Comparison of ENCODE assay signal across 15 cellular contexts in genomic region chr5:131221888-131222287, GRCh38. TPM values are rescaled to one million over a fixed set of nuclear protein-coding genes. Genes with fewer than 3 reads are reported as not detected.
DNase-seq lines count a peak whose midpoint lies in the region; ATAC-seq and TF ChIP-seq lines count a peak whose summit lies in the region.
"Had no signal": no experiment of that assay in that cellular context is flagged by ENCODE, and none has a peak within 500 bp of the region (broad histone marks: within the 10 kb centered on the region; RNA-seq: fewer than 3 reads in every experiment).

No MANE protein-coding gene starts in this region.

- TF ChIP-seq CTCF in HCT116 (IDR thresholded peaks at IDR 0.05 in 2 of 3, conservative IDR thresholded peaks at IDR 0.05 in 1 of 3; ENCODE audit: borderline replicate concordance in 1 of 3, insufficient read depth in 1 of 3, low read depth in 2 of 3, low read length in 2 of 3) (no peak), SK-N-SH (IDR thresholded peaks at IDR 0.05) (no peak), fibroblast of pulmonary artery (IDR thresholded peaks at IDR 0.05; ENCODE audit: low read length, missing control alignments) (no peak)

- no peaks in the 10 kb centered on the region for H3K9me3 Mint-ChIP-seq in T-cell
- H3K9me3 Mint-ChIP-seq: activated T-cell treated with anti-CD3 and anti-CD28 coated beads, Interleukin-2, amount 50 U/mL, for 72 hours; T-helper 1 cell treated with Interleukin-12 subunit alpha and Interleukin-12 subunit beta and Interleukin-4 antibody, amounts not matched to agents 30 μg/mL and 1 μg/mL, for 36 hours had no signal

- H3K79me2 ChIP-seq in HCT116 (ENCODE audit: insufficient read depth, low read length) (no peaks in the 10 kb centered on the region), SK-N-SH (ENCODE audit: insufficient read depth) (no peaks in the 10 kb centered on the region)

- peaks cover 10 to 28% (median 20%) of the 10 kb centered on the region in 3 donors for H3K4me1 Mint-ChIP-seq in T-cell

- DNase-seq in ACHN (peak; percentile 2), HCT116 (ENCODE audit: low read depth, low spot score) (no peak), SK-N-SH (no peak), fibroblast of pulmonary artery (ENCODE audit: low read depth) (peak; percentile 29), T-cell (no peak)
- DNase-seq: activated T-cell treated with anti-CD3 and anti-CD28 coated beads, Interleukin-2, amount 50 U/mL, for 72 hours; DMS153; kidney; MG63; transverse colon had no signal

- H3K27ac ChIP-seq in HCT116 (ENCODE audit: low read depth, low read length) (no peak overlapping the region), SK-N-SH (ENCODE audit: low read depth in 2 of 2, low read length in 1 of 2) (peak overlapping the region in 1 of 2 experiments; percentile 19; a peak in 1 of 4 replicates)
- H3K27ac ChIP-seq: gastroesophageal sphincter, transverse colon had no signal

- BruUV-seq in HCT116 (replicated peaks; lab: Mats Ljungman, UMichigan) = no TSS peak

- CTCF ChIA-PET in HCT116 (lab: Charles Lee) = interaction anchor here (0.6 kb wide), 1 partner anchor 10 kb away, joined by 3 read pairs; no protein-coding TSS in a partner anchor
- CTCF ChIA-PET in SK-N-SH (lab: Yijun Ruan, JAX) = interaction anchor here (0.9 kb wide), 1 partner anchor 56 kb away, joined by 3 read pairs; the partner anchor contains the start of gene HINT1
- CTCF ChIA-PET in T-cell (lab: Charles Lee) = interaction anchor here (0.9 kb wide), 2 partner anchors 11 to 172 kb away, joined by 3 to 4 read pairs; no protein-coding TSS in a partner anchor

- TF ChIP-seq POLR2A in HCT116 (IDR thresholded peaks at IDR 0.05; ENCODE audit: borderline replicate concordance, extremely low read depth, insufficient read depth, insufficient read length) = no peak

- peaks cover 14% of the 10 kb centered on the region for H3F3A ChIP-seq in SK-N-SH (replicated peaks; ENCODE audit: insufficient read depth)

- no peak for TF ChIP-seq EP300 in SK-N-SH (IDR thresholded peaks at IDR 0.05; ENCODE audit: borderline replicate concordance in 1 of 2, low read depth in 1 of 2, low read length in 1 of 2)

- in situ Hi-C loops in ACHN (cut with HindIII; ENCODE audit: low pct_ligation_motif_present, low pct_unique_long_range_greater_than_20kb, low sequenced_read_pairs) = no loop called here

- no peaks in the 10 kb centered on the region for H3K9me3 ChIP-seq in HCT116 (ENCODE audit: control insufficient read depth in 1 of 2, insufficient read depth in 1 of 2, low read depth in 1 of 2, low read length in 2 of 2)
- H3K9me3 ChIP-seq in SK-N-SH = no peaks in the 10 kb centered on the region
- H3K9me3 ChIP-seq: gastroesophageal sphincter, MG63, transverse colon had no signal

- no peak overlapping the region for H3K4me3 Mint-ChIP-seq in T-cell
- H3K4me3 Mint-ChIP-seq: activated T-cell treated with anti-CD3 and anti-CD28 coated beads, Interleukin-2, amount 50 U/mL, for 72 hours; T-helper 1 cell treated with Interleukin-12 subunit alpha and Interleukin-12 subunit beta and Interleukin-4 antibody, amounts not matched to agents 30 μg/mL and 1 μg/mL, for 36 hours had no signal

- H3K4me3 ChIP-seq in HCT116 (replicated peaks in 1 of 2; ENCODE audit: low read depth in 1 of 2, low read length in 2 of 2) (no peak overlapping the region), SK-N-SH (ENCODE audit: low read depth in 2 of 2, low read length in 1 of 2) (no peak overlapping the region), fibroblast of pulmonary artery (replicated peaks; ENCODE audit: low read depth, low read length) (no peak overlapping the region)
- H3K4me3 ChIP-seq: gastroesophageal sphincter, MG63, transverse colon had no signal

- H4K20me1 ChIP-seq in HCT116 (ENCODE audit: insufficient read depth) (no peaks in the 10 kb centered on the region), SK-N-SH (ENCODE audit: insufficient read depth) (no peaks in the 10 kb centered on the region)

- H3K36me3 Mint-ChIP-seq in T-cell = peaks cover 5% of the 10 kb centered on the region

- H3K9ac ChIP-seq in HCT116 (ENCODE audit: low read length) (no peak overlapping the region), SK-N-SH (no peak overlapping the region)

- H3K4me1 ChIP-seq in HCT116 (ENCODE audit: control insufficient read depth in 1 of 2, insufficient read depth in 2 of 2, low read length in 2 of 2) (no peaks in the 10 kb centered on the region), SK-N-SH (ENCODE audit: control insufficient read depth in 1 of 2, insufficient read depth in 2 of 2, low read depth in 1 of 2, low read length in 1 of 2) (peaks cover 0 to 11% of the 10 kb centered on the region in 2 experiments; a peak in 2 of 4 replicates)

- H3K36me3 ChIP-seq in HCT116 (ENCODE audit: control insufficient read depth in 1 of 2, insufficient read depth in 2 of 2, low read length in 2 of 2) (no peaks in the 10 kb centered on the region), SK-N-SH (replicated peaks in 1 of 2; ENCODE audit: control insufficient read depth in 1 of 2, insufficient read depth in 2 of 2, low read length in 1 of 2) (no peaks in the 10 kb centered on the region)
- H3K36me3 ChIP-seq: gastroesophageal sphincter, MG63, transverse colon had no signal

- no peak overlapping the region for H2AFZ ChIP-seq in HCT116 (ENCODE audit: low read depth, low read length, poor library complexity, severe bottlenecking)
- H2AFZ ChIP-seq in SK-N-SH (ENCODE audit: low read depth) = peak overlapping the region; percentile 40; the same call in 1 of the 2 replicates

- H3K27ac Mint-ChIP-seq in T-cell = no peak overlapping the region
- H3K27ac Mint-ChIP-seq: activated T-cell treated with anti-CD3 and anti-CD28 coated beads, Interleukin-2, amount 50 U/mL, for 72 hours; T-helper 1 cell treated with Interleukin-12 subunit alpha and Interleukin-12 subunit beta and Interleukin-4 antibody, amounts not matched to agents 30 μg/mL and 1 μg/mL, for 36 hours had no signal

- POLR2A ChIA-PET in HCT116 (lab: Charles Lee) = no interaction called here
- POLR2A ChIA-PET in SK-N-SH (lab: Yijun Ruan, JAX) = no interaction called here
- POLR2A ChIA-PET in T-cell (lab: Charles Lee) = interaction anchor here (0.6 to 1.4 kb wide), 7 partner anchors 8 to 282 kb away, joined by 3 to 5 read pairs (median 3); no protein-coding TSS in a partner anchor

- ATAC-seq in HCT116 = no peak
- no peak for ATAC-seq in HG03442 (IDR thresholded peaks at IDR 0.05; ENCODE audit: unreplicated experiment)
- no peak for ATAC-seq in T-cell (replicated peaks in 1 of 4)
- ATAC-seq in HG02763 (IDR thresholded peaks at IDR 0.05; ENCODE audit: unreplicated experiment) = no peak
- no peak for ATAC-seq in GM19324 (IDR thresholded peaks at IDR 0.05; ENCODE audit: low FRiP score, unreplicated experiment)
- ATAC-seq: activated T-cell treated with anti-CD3 and anti-CD28 coated beads, Interleukin-2, amount 50 U/mL, for 72 hours; gastroesophageal sphincter had no signal

- intact Hi-C loops in HCT116 (cut with micrococcal nuclease) = no loop called here

- RAD21 ChIA-PET in HCT116 (lab: Charles Lee; ENCODE audit: low non-redundant PET in 1 of 2, low total read pairs in 2 of 2, uncharacterized antibody in 2 of 2, unreplicated experiment in 2 of 2) = no interaction called here

- H3K27me3 Mint-ChIP-seq in T-cell = no peaks in the 10 kb centered on the region

- H3K27me3 ChIP-seq in HCT116 (ENCODE audit: insufficient read depth, low read length) = no peaks in the 10 kb centered on the region
- no peaks in the 10 kb centered on the region for H3K27me3 ChIP-seq in SK-N-SH (ENCODE audit: insufficient read depth)
- H3K27me3 ChIP-seq: gastroesophageal sphincter, MG63, transverse colon had no signal

- no peak overlapping the region for H3K4me2 ChIP-seq in HCT116 (ENCODE audit: low read length)
- no peak overlapping the region for H3K4me2 ChIP-seq in SK-N-SH

- TF ChIP-seq RAD21 in HCT116 (IDR thresholded peaks at IDR 0.05; ENCODE audit: low read depth) (no peak), SK-N-SH (IDR thresholded peaks at IDR 0.05; ENCODE audit: low read length) (no peak)

- H3K9me2 ChIP-seq in HCT116 (ENCODE audit: insufficient read depth) (no peaks in the 10 kb centered on the region), SK-N-SH (no peaks in the 10 kb centered on the region)

TF ChIP-seq in SK-N-SH, 30 proteins besides CTCF, POLR2A, EP300 and RAD21:
- TF ChIP-seq RXRA (IDR thresholded peaks at IDR 0.05; ENCODE audit: borderline replicate concordance, low read depth) (0 out of 2 replicates have a peak, but pooled peaks have one; percentile 15), NRF1 (IDR thresholded peaks at IDR 0.05; ENCODE audit: low read depth, low read length) (no peak), FOSL2 (IDR thresholded peaks at IDR 0.05; ENCODE audit: borderline replicate concordance, low read depth) (peak; percentile 67; the same call in 1 of the 2 replicates)

RNA-seq across cellular contexts. Expression of gene CDC42SE2, which starts 42.0 kb away (rescaled TPM):
- total RNA-seq in HCT116 (2021; ENCODE audit: unreplicated experiment) = 27.0 TPM
- 12.9 and 13.6 TPM in 2 replicates for polyA plus RNA-seq in HCT116 (2012)
- polyA plus RNA-seq in SK-N-SH (2012; rRNA removed) = 8.6 and 11.4 TPM in 2 replicates
- polyA plus RNA-seq in SK-N-SH (2012; cell fraction: cytosol; rRNA removed) = 14.0 and 17.3 TPM in 2 replicates
- 2.8 and 6.8 TPM in 2 replicates for polyA plus RNA-seq in SK-N-SH (2012; cell fraction: nucleus; rRNA removed)
- 100 to 1,000 TPM; 229 to 259 (median 238) TPM for total RNA-seq in T-cell

RNA-seq across cellular contexts. Expression of gene LYRM7, which starts 51.1 kb away (rescaled TPM):
- total RNA-seq in HCT116 (2021; ENCODE audit: unreplicated experiment) (14.4 TPM), T-cell (10 to 100 TPM in 3 of 5 donors, 1 to 10 TPM in 2; 7.5 to 17.0 (median 12.9) TPM)
- 1.1 and 1.6 TPM in 2 replicates for polyA plus RNA-seq in HCT116 (2012)
- 1.4 and 2.3 TPM in 2 replicates for polyA plus RNA-seq in SK-N-SH (2012; rRNA removed)
- polyA plus RNA-seq in SK-N-SH (2012; cell fraction: cytosol; rRNA removed) = 2.4 and 2.9 TPM in 2 replicates
- polyA plus RNA-seq in SK-N-SH (2012; cell fraction: nucleus; rRNA removed) = 0.85 and 1.7 TPM in 2 replicates

RNA-seq across cellular contexts. Expression of gene HINT1, which starts 56.8 kb away (rescaled TPM):
- total RNA-seq in HCT116 (2021; ENCODE audit: unreplicated experiment) (222 TPM), T-cell (100 to 1,000 TPM; 204 to 240 (median 238) TPM)
- 346 and 354 TPM in 2 replicates for polyA plus RNA-seq in HCT116 (2012)
- 385 and 444 TPM in 2 replicates for polyA plus RNA-seq in SK-N-SH (2012; rRNA removed)
- 536 and 677 TPM in 2 replicates for polyA plus RNA-seq in SK-N-SH (2012; cell fraction: cytosol; rRNA removed)
- polyA plus RNA-seq in SK-N-SH (2012; cell fraction: nucleus; rRNA removed) = 90.0 and 145 TPM in 2 replicates

Comparison
In these comparisons a context has a peak if more than half of its experiments do, and no peak if none do; other contexts are left out.
1. DNase-seq: peak in ACHN (single experiment) and fibroblast of pulmonary artery (single experiment); none in HCT116 (single experiment), SK-N-SH (single experiment) and T-cell (0 of 34).
2. POLR2A ChIA-PET loops: an anchor here in T-cell (0.6 to 1.4 kb wide); none called in HCT116 and SK-N-SH.